ENCODE assay signal across 17 cellular contexts in genomic region chr12:122402264-122402663, GRCh38.
"Had no signal": no experiment of that assay in that cellular context is flagged by ENCODE, and none has a peak within 500 bp of the region (broad histone marks: within the 10 kb centered on the region; RNA-seq: fewer than 3 reads in every experiment).

No MANE protein-coding gene starts in this region.

- FAIRE-seq: TTC549 had no signal

- H3K36me3 ChIP-seq: prostate gland, tibial artery had no signal

- ATAC-seq: activated CD4-positive, CD25-positive, alpha-beta regulatory T cell treated with anti-CD3 and anti-CD28 coated beads, Interleukin-2, amount 50 U/mL, for 24 hours; esophagus mucosa; naive thymus-derived CD4-positive, alpha-beta T cell had no signal

- H3K9me3 Mint-ChIP-seq: activated naive CD4-positive, alpha-beta T cell treated with anti-CD3 and anti-CD28 coated beads, Interleukin-2, amount 50 U/mL, for 24 hours; activated T-helper 2 cell treated with anti-CD3 and anti-CD28 coated beads, Interferon-gamma antibody, Interleukin-2, Interleukin-4, amounts not matched to agents 10 μg/mL and 5 μg/mL and 100 μg/mL, durations not matched to agents 14 hours and 24 hours and 36 hours; dendritic cell treated with granulocyte-macrophage colony-stimulating factor and Interleukin-4, amounts not matched to agents 40 ng/mL and 50 ng/mL, for 4 days; endodermal cell; naive thymus-derived CD4-positive, alpha-beta T cell; T-helper 1 cell treated with Interleukin-12 subunit alpha and Interleukin-12 subunit beta and Interleukin-4 antibody, amounts not matched to agents 30 μg/mL and 1 μg/mL, for 36 hours had no signal

- DNase-seq: amniotic stem cell; endodermal cell; foreskin fibroblast; head of caudate nucleus; naive thymus-derived CD4-positive, alpha-beta T cell; stimulated activated CD4-positive, alpha-beta T cell treated with anti-CD3 and anti-CD28 coated beads, Interleukin-15, amount 100 ng/mL, for 24 hours; stimulated activated CD4-positive, alpha-beta T cell treated with anti-CD3 and anti-CD28 coated beads, Interleukin-4, amount 100 ng/mL, for 24 hours had no signal

- H3K27me3 Mint-ChIP-seq: activated naive CD4-positive, alpha-beta T cell treated with anti-CD3 and anti-CD28 coated beads, Interleukin-2, amount 50 U/mL, for 24 hours; brain; dendritic cell treated with granulocyte-macrophage colony-stimulating factor and Interleukin-4, amounts not matched to agents 40 ng/mL and 50 ng/mL, for 4 days; naive thymus-derived CD4-positive, alpha-beta T cell had no signal

- H3K9me3 ChIP-seq: prostate gland, tibial artery had no signal

- H3K4me3 Mint-ChIP-seq: activated naive CD4-positive, alpha-beta T cell treated with anti-CD3 and anti-CD28 coated beads, Interleukin-2, amount 50 U/mL, for 24 hours; dendritic cell treated with granulocyte-macrophage colony-stimulating factor and Interleukin-4, amounts not matched to agents 40 ng/mL and 50 ng/mL, for 4 days; endodermal cell; naive thymus-derived CD4-positive, alpha-beta T cell; T-helper 1 cell treated with Interleukin-12 subunit alpha and Interleukin-12 subunit beta and Interleukin-4 antibody, amounts not matched to agents 30 μg/mL and 1 μg/mL, for 36 hours had no signal

- H3K4me3 ChIP-seq: prostate gland, tibial artery had no signal

- H3K27me3 ChIP-seq: tibial artery had no signal
